13 cellular contexts compared by ENCODE assay signal in the genomic region with DNA sequence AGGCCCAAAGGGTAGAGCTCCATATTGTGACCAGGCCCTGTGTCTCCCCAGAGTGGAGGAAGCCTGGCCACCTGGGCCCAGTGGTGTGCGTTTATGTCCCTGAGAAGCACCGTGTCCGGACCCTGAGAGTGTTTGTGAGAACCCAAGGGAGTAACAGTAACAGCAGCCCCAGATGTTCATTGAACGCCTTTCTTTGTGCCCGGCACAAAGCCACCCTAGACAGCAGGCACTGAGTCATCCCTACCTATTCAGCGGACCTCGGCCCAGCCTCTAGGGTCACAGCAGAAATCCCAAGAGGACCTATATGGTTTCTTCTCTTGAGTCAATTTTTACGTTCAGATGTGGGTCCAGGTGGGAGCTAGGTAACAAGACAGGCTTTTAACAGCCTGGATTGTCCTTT. TPM values are rescaled to one million over a fixed set of nuclear protein-coding genes. Genes with fewer than 3 reads are reported as not detected.
A peak's percentile ranks its signal among the peaks of the same experiment; 100 is the strongest.
DNase-seq lines count a peak whose midpoint lies in the region; ATAC-seq and TF ChIP-seq lines count a peak whose summit lies in the region.
"Had no signal": no experiment of that assay in that cellular context is flagged by ENCODE, and none has a peak within 500 bp of the region (broad histone marks: within the 10 kb centered on the region; RNA-seq: fewer than 3 reads in every experiment).

No MANE protein-coding gene starts in this region.

- BruUV-seq in IMR-90 (replicated peaks; lab: Mats Ljungman, UMichigan), result no TSS peak

- no peaks in the 10 kb centered on the region; the same call in 1 of the 2 replicates for H3K36me3 ChIP-seq in IMR-90 (ENCODE audit: control insufficient read depth, insufficient read depth, low read length)
- peaks cover 2 to 6% of the 10 kb centered on the region in 2 experiments for H3K36me3 ChIP-seq in mesenchymal stem cell (ENCODE audit: control insufficient read depth in 1 of 2, insufficient read depth in 2 of 2, low read depth in 1 of 2, low read length in 2 of 2)

- H3K27me3 ChIP-seq in IMR-90 (ENCODE audit: control insufficient read depth, insufficient read depth, low read length) (no peaks in the 10 kb centered on the region), mesenchymal stem cell (ENCODE audit: control insufficient read depth in 1 of 2, insufficient read depth in 1 of 2, low read length in 2 of 2) (no peaks in the 10 kb centered on the region), dorsolateral prefrontal cortex (no peaks in the 10 kb centered on the region)

- peak overlapping the region; percentile 34; the same call in 1 of the 2 replicates for H2BK20ac ChIP-seq in IMR-90 (ENCODE audit: low read depth, low read length)

- H2AK9ac ChIP-seq in IMR-90 (replicated peaks; ENCODE audit: low read depth, low read length, poor library complexity), result no peak overlapping the region

- CTCF ChIA-PET in IMR-90 (lab: Yijun Ruan, JAX), result no interaction called here

- no peak overlapping the region for H4K8ac ChIP-seq in IMR-90 (ENCODE audit: low read depth in 2 of 2, low read length in 2 of 2)
- H4K8ac ChIP-seq in mesenchymal stem cell (ENCODE audit: low read length), result peak overlapping the region; percentile 73

- TF ChIP-seq CTCF in IMR-90 (conservative IDR thresholded peaks at IDR 0.05; ENCODE audit: low read depth, low read length) (no peak), dorsolateral prefrontal cortex (IDR thresholded peaks at IDR 0.05 in 54 of 56, conservative IDR thresholded peaks at IDR 0.05 in 2 of 56; ENCODE audit: low read depth in 1 of 56, partially characterized antibody in 56 of 56) (no peak)

- H3K18ac ChIP-seq in IMR-90 (ENCODE audit: low read depth, low read length), result no peak overlapping the region
- no peak overlapping the region for H3K18ac ChIP-seq in mesenchymal stem cell (ENCODE audit: low read depth in 1 of 2, low read length in 2 of 2)

- H3K4ac ChIP-seq in IMR-90 (ENCODE audit: low read depth, low read length), result no peak overlapping the region
- H3K4ac ChIP-seq in mesenchymal stem cell (ENCODE audit: low read depth in 1 of 2, low read length in 2 of 2), result no peak overlapping the region

- TF ChIP-seq POLR2A in IMR-90 (IDR thresholded peaks at IDR 0.05; ENCODE audit: low read depth, low read length), result no peak

- DNase-seq in IMR-90 (no peak), mesenchymal stem cell (no peak), dorsolateral prefrontal cortex (no peak), DMS79 treated with DMSO at 0.1 percent for 48 hours (lab: John Stamatoyannopoulos, UW) (no peak), SK-N-DZ (ENCODE audit: low spot score) (no peak), NCI-H510A treated with DMSO at 0.1 percent for 48 hours (lab: John Stamatoyannopoulos, UW) (no peak)
- DNase-seq: activated naive CD4-positive, alpha-beta T cell treated with Interleukin-2 at 50 U/mL for 16 hours; caudate nucleus; HFFc6; left colon; T-helper 17 cell had no signal

- H4K91ac ChIP-seq in IMR-90 (ENCODE audit: insufficient read depth, low read depth, low read length), result no peak overlapping the region
- no peak overlapping the region for H4K91ac ChIP-seq in mesenchymal stem cell (ENCODE audit: low read length)

- H3K4me2 ChIP-seq in IMR-90 (ENCODE audit: low read depth, low read length), result no peak overlapping the region
- H3K4me2 ChIP-seq in mesenchymal stem cell (ENCODE audit: low read length, poor library complexity, severe bottlenecking), result no peak overlapping the region

- H2BK5ac ChIP-seq in IMR-90 (ENCODE audit: low read depth, low read length, poor library complexity, severe bottlenecking) (peak overlapping the region; percentile 20), mesenchymal stem cell (ENCODE audit: low read depth, low read length, poor library complexity, severe bottlenecking) (no peak overlapping the region)

- H3K14ac ChIP-seq in IMR-90 (replicated peaks; ENCODE audit: low read depth, low read length) (no peak overlapping the region), mesenchymal stem cell (ENCODE audit: low read length in 2 of 2) (no peak overlapping the region)

- H3K27ac ChIP-seq in IMR-90 (ENCODE audit: insufficient read depth, low read length), result no peak overlapping the region
- no peak overlapping the region for H3K27ac ChIP-seq in mesenchymal stem cell (ENCODE audit: low read length, poor library complexity, severe bottlenecking)
- no peak overlapping the region for H3K27ac ChIP-seq in dorsolateral prefrontal cortex

- no peak overlapping the region for H2BK120ac ChIP-seq in IMR-90 (ENCODE audit: low read depth, low read length)
- H2BK120ac ChIP-seq in mesenchymal stem cell (ENCODE audit: low read depth, low read length), result no peak overlapping the region

- no peak for TF ChIP-seq RAD21 in IMR-90 (IDR thresholded peaks at IDR 0.05; ENCODE audit: low read length)

- dilution Hi-C loops in IMR-90 (cut with HindIII; ENCODE audit: low sequenced_read_pairs, unreplicated experiment), result loop anchor here (25.0 kb wide), 1 partner anchor 93 kb away; no protein-coding TSS in a partner anchor

- peaks cover 20% of the 10 kb centered on the region for H3K4me1 ChIP-seq in IMR-90 (ENCODE audit: control insufficient read depth, insufficient read depth, low read length)
- peaks cover 25% of the 10 kb centered on the region for H3K4me1 ChIP-seq in mesenchymal stem cell (ENCODE audit: control insufficient read depth, insufficient read depth, low read depth, low read length)

- H2BK15ac ChIP-seq in IMR-90 (ENCODE audit: low read depth, low read length), result no peak overlapping the region
- H2BK15ac ChIP-seq in mesenchymal stem cell (ENCODE audit: low read depth, poor library complexity, severe bottlenecking), result no peak overlapping the region

- H3K9me3 ChIP-seq in IMR-90 (ENCODE audit: control insufficient read depth, insufficient read depth, low read length) (no peaks in the 10 kb centered on the region), mesenchymal stem cell (ENCODE audit: control insufficient read depth, low read length) (no peaks in the 10 kb centered on the region)

- intact Hi-C loops in IMR-90 (cut with micrococcal nuclease), result loop anchor here (2.0 to 5.0 kb wide), 2 partner anchors 93 to 137 kb away; no protein-coding TSS in a partner anchor
- intact Hi-C loops in dorsolateral prefrontal cortex (cut with DNase I), result no loop called here

- H3K56ac ChIP-seq in IMR-90 (ENCODE audit: extremely low read depth, insufficient read depth, low read length), result no peak overlapping the region

- 100% methylated on average over 5 of the region's 8 CpGs; no CpG with 5 or more reads in 1 of the 2 experiments for WGBS in IMR-90 (ENCODE audit: extremely low coverage in 2 of 2, insufficient read length in 1 of 2), 2 experiments
- 96% methylated on average over 8 of the region's 8 CpGs for WGBS in mesenchymal stem cell

- H4K5ac ChIP-seq in IMR-90 (ENCODE audit: low read depth, low read length), result no peak overlapping the region

- H3K9me1 ChIP-seq in IMR-90 (ENCODE audit: insufficient read depth, low read length), result peaks cover 26% of the 10 kb centered on the region

- H4K20me1 ChIP-seq in IMR-90 (ENCODE audit: insufficient read depth, low read length), result peaks cover 8% of the 10 kb centered on the region

- in situ Hi-C loops in IMR-90 (cut with MboI; ENCODE audit: low sequenced_read_pairs), result no loop called here

- H2AK5ac ChIP-seq in IMR-90 (ENCODE audit: low read depth, low read length) (peak overlapping the region; percentile 39; the same call in 1 of the 2 replicates), mesenchymal stem cell (ENCODE audit: low read length, severe bottlenecking) (no peak overlapping the region)

- H3K4me3 ChIP-seq in IMR-90 (ENCODE audit: insufficient read depth, low read depth, low read length) (no peak overlapping the region), mesenchymal stem cell (ENCODE audit: insufficient read depth in 1 of 2, low read depth in 1 of 2, low read length in 2 of 2) (no peak overlapping the region), dorsolateral prefrontal cortex (no peak overlapping the region)

- H2BK12ac ChIP-seq in mesenchymal stem cell (ENCODE audit: low read length in 2 of 2), result no peak overlapping the region

- H3K79me1 ChIP-seq in IMR-90 (ENCODE audit: low read depth in 1 of 2, low read length in 2 of 2), result peaks cover 14 to 46% of the 10 kb centered on the region in 2 experiments
- H3K79me1 ChIP-seq in mesenchymal stem cell (replicated peaks; ENCODE audit: low read length, poor library complexity, severe bottlenecking), result peaks cover 11% of the 10 kb centered on the region

- H3K9ac ChIP-seq in IMR-90 (ENCODE audit: low read depth, low read length) (no peak overlapping the region), mesenchymal stem cell (ENCODE audit: low read length) (no peak overlapping the region)

- H2AFZ ChIP-seq in IMR-90 (replicated peaks; ENCODE audit: low read length, poor library complexity), result no peak overlapping the region
- H2AFZ ChIP-seq in mesenchymal stem cell (ENCODE audit: low read depth, low read length), result no peak overlapping the region

- ATAC-seq in GM18861 (IDR thresholded peaks at IDR 0.05; ENCODE audit: unreplicated experiment) (peak; percentile 37), GM21786 (IDR thresholded peaks at IDR 0.05; ENCODE audit: unreplicated experiment) (peak; percentile 33), IMR-90 (ENCODE audit: low read depth) (no peak)

- POLR2A ChIA-PET in IMR-90 (lab: Charles Lee; ENCODE audit: unreplicated experiment), result no interaction called here

- H3K23ac ChIP-seq in IMR-90 (ENCODE audit: low read depth, low read length) (no peak overlapping the region), mesenchymal stem cell (ENCODE audit: low read length in 2 of 2) (no peak overlapping the region)

TF ChIP-seq in IMR-90, 13 proteins besides CTCF, POLR2A, EP300 and RAD21 (continues in another document):
- no peak for TF ChIP-seq CHD1 (IDR thresholded peaks at IDR 0.05; ENCODE audit: low read depth, low read length)
- no peak for TF ChIP-seq BHLHE40 (IDR thresholded peaks at IDR 0.05; ENCODE audit: low read depth, low read length)
- no peak for TF ChIP-seq MAFK (IDR thresholded peaks at IDR 0.05; ENCODE audit: low read depth, low read length)

RNA-seq across cellular contexts. Expression of a gene that starts 24.5 kb away (rescaled TPM):
- total RNA-seq in IMR-90 (2012; rRNA removed) (40.0 and 47.5 TPM in 2 replicates), dorsolateral prefrontal cortex (10 to 100 TPM in 119 of 120 experiments, 1 to 10 TPM in 1; 8.0 to 41.4 (median 29.9) TPM)
- polyA plus RNA-seq in IMR-90 (2012; rRNA removed), result 42.7 and 46.9 TPM in 2 replicates
- polyA plus RNA-seq in IMR-90 (2012; cell fraction: cytosol; rRNA removed), result 29.3 and 63.1 TPM in 2 replicates
- polyA plus RNA-seq in IMR-90 (2012; cell fraction: nucleus; rRNA removed; ENCODE audit: low replicate concordance), result 24.3 and 25.0 TPM in 2 replicates
- 6.6 TPM for polyA plus RNA-seq in mesenchymal stem cell (2013, experiment 1 of 2)
- polyA plus RNA-seq in mesenchymal stem cell (2013, experiment 2 of 2), result 7.8 TPM
- polyA plus RNA-seq in SK-N-DZ (2014; cell fraction: cytosol; rRNA removed), result 18.4 and 26.0 TPM in 2 replicates
- polyA plus RNA-seq in SK-N-DZ (2014; cell fraction: nucleus; rRNA removed), result 28.8 and 32.0 TPM in 2 replicates
